In genomic region chr7:922334-923107, GRCh38 we compare ENCODE assay signal across 1 cellular context.
TF ChIP-seq lines count a peak whose summit lies in the region.

No MANE protein-coding gene starts in this region.

TF ChIP-seq in HepG2, 621 proteins besides CTCF, POLR2A, EP300 and RAD21:
- TF ChIP-seq HMG20B (CRISPR knock-in tag; conservative IDR thresholded peaks at IDR 0.05) (no peak), PLRG1 (conservative IDR thresholded peaks at IDR 0.05) (no peak), ZNF672 (CRISPR knock-in tag; IDR thresholded peaks at IDR 0.05) (no peak), ZNF710 (CRISPR knock-in tag; IDR thresholded peaks at IDR 0.05; ENCODE audit: borderline replicate concordance) (no peak), JUN (CRISPR knock-in tag; IDR thresholded peaks at IDR 0.05) (no peak), ZNF280B (CRISPR knock-in tag; IDR thresholded peaks at IDR 0.05; ENCODE audit: borderline replicate concordance) (no peak), ZEB1 (IDR thresholded peaks at IDR 0.05; ENCODE audit: insufficient replicate concordance, low read depth) (no peak), BATF2 (CRISPR knock-in tag; IDR thresholded peaks at IDR 0.05) (no peak), KAT8 (CRISPR knock-in tag; IDR thresholded peaks at IDR 0.05) (no peak), MYC (CRISPR knock-in tag; IDR thresholded peaks at IDR 0.05; ENCODE audit: borderline replicate concordance) (no peak), NAIF1 (CRISPR knock-in tag; IDR thresholded peaks at IDR 0.05; ENCODE audit: borderline replicate concordance) (no peak), ZNF850 (CRISPR knock-in tag; conservative IDR thresholded peaks at IDR 0.05) (no peak), MXI1 (IDR thresholded peaks at IDR 0.05; ENCODE audit: borderline replicate concordance, low read depth, low read length) (no peak), HNRNPH1 (optimal IDR thresholded peaks at IDR 0.05; ENCODE audit: low read depth, low read length) (no peak), ZNF318 (CRISPR knock-in tag; IDR thresholded peaks at IDR 0.05) (no peak), CENPT (CRISPR knock-in tag; IDR thresholded peaks at IDR 0.05; ENCODE audit: low read depth) (no peak), ZNF225 (CRISPR knock-in tag; IDR thresholded peaks at IDR 0.05) (no peak), BCLAF1 (IDR thresholded peaks at IDR 0.05) (no peak)
